8 cellular contexts compared by ENCODE assay signal in genomic region chr5:30428866-30429407, GRCh38.
A peak's percentile ranks its signal among the peaks of the same experiment; 100 is the strongest.
DNase-seq lines count a peak whose midpoint lies in the region; ATAC-seq and TF ChIP-seq lines count a peak whose summit lies in the region.
"Not testable (repeated sequence)": the region's sequence is repeated elsewhere in the genome, so short reads cannot be mapped to it uniquely, and the experiment has no call there.

No MANE protein-coding gene starts in this region.

- not testable (repeated sequence) for ATAC-seq in GM23338, WTC11, upper lobe of right lung

- H3K4me3 ChIP-seq in GM23338: peak overlapping the region; percentile 60
- H3K4me3 ChIP-seq in NT2/D1 (ENCODE audit: insufficient read length, low read depth): peak overlapping the region; percentile 40
- peak overlapping the region; percentile 37 for H3K4me3 ChIP-seq in epithelial cell of proximal tubule (ENCODE audit: low read depth, low read length)
- H3K4me3 ChIP-seq in iPS-18c (ENCODE audit: insufficient read depth, low read depth, low read length): peak overlapping the region; percentile 49
- not testable (repeated sequence) for H3K4me3 ChIP-seq in upper lobe of right lung

- H3K79me2 ChIP-seq in GM23338 (replicated peaks; ENCODE audit: insufficient read depth): not testable (repeated sequence)

- peak overlapping the region; percentile 75 for H3K4me2 ChIP-seq in GM23338

- not testable (repeated sequence) for H3K9me2 ChIP-seq in GM23338 (ENCODE audit: insufficient read depth)

- intact Hi-C loops in upper lobe of right lung (cut with DNase I): not testable (repeated sequence)

- H3K9me3 ChIP-seq in NT2/D1 (ENCODE audit: insufficient read depth, low read length); iPS-18c (ENCODE audit: control insufficient read depth, insufficient read depth, low read length); upper lobe of right lung: not testable (repeated sequence)

- not testable (repeated sequence) for H3K36me3 ChIP-seq in GM23338 (ENCODE audit: insufficient read depth); NT2/D1 (ENCODE audit: insufficient read depth, insufficient read length, low read length); upper lobe of right lung

- H3K9ac ChIP-seq in NT2/D1 (ENCODE audit: insufficient read length, low read depth): peak overlapping the region; percentile 21

- H3K9me3 Mint-ChIP-seq in GM23338: peaks cover 16% of the 10 kb centered on the region
- peaks cover 16% of the 10 kb centered on the region for H3K9me3 Mint-ChIP-seq in WTC11
- peaks cover 15% of the 10 kb centered on the region for H3K9me3 Mint-ChIP-seq in nephron

- H2AFZ ChIP-seq in GM23338: peak overlapping the region; percentile 72; the same call in 1 of the 2 replicates

- not testable (repeated sequence) for H4K20me1 ChIP-seq in GM23338 (replicated peaks; ENCODE audit: insufficient read depth)

- not testable (repeated sequence) for H3K27me3 ChIP-seq in GM23338 (ENCODE audit: insufficient read depth); NT2/D1 (ENCODE audit: insufficient read depth, insufficient read length); upper lobe of right lung

- not testable (repeated sequence) for H3K27ac Mint-ChIP-seq in GM23338
- H3K27ac Mint-ChIP-seq in WTC11 (peak overlapping the region; percentile 78; the same call in 1 of the 2 replicates), nephron (peak overlapping the region in 1 of 3 experiments; percentile 55)

- not testable (repeated sequence) for H3K36me3 Mint-ChIP-seq in GM23338 (ENCODE audit: low read depth); WTC11; nephron (ENCODE audit: low read depth)

- H3K4me1 Mint-ChIP-seq in GM23338, nephron: not testable (repeated sequence)
- peaks cover 14% of the 10 kb centered on the region for H3K4me1 Mint-ChIP-seq in WTC11

- peak overlapping the region; percentile 68; the same call in 2 of the 3 replicates for H3K4me3 Mint-ChIP-seq in GM23338
- peak overlapping the region; percentile 89 for H3K4me3 Mint-ChIP-seq in WTC11
- peak overlapping the region; percentile 60 to 75 (median 73) for H3K4me3 Mint-ChIP-seq in nephron

- H3K27ac ChIP-seq in GM23338 (ENCODE audit: low read depth); upper lobe of right lung: not testable (repeated sequence)

- not testable (repeated sequence) for H3F3A ChIP-seq in GM23338 (replicated peaks; ENCODE audit: low read depth)

- not testable (repeated sequence) for H3K4me1 ChIP-seq in GM23338 (ENCODE audit: insufficient read depth); NT2/D1 (ENCODE audit: insufficient read depth, insufficient read length); upper lobe of right lung

- CTCF ChIA-PET in WTC11 (lab: Charles Lee): interaction anchor here (1.5 kb wide), 1 partner anchor 10 kb away, joined by 3 read pairs; no protein-coding TSS in a partner anchor

- TF ChIP-seq CTCF in GM23338 (conservative IDR thresholded peaks at IDR 0.05; ENCODE audit: low read depth in 2 of 2); WTC11 (IDR thresholded peaks at IDR 0.05); epithelial cell of proximal tubule (conservative IDR thresholded peaks at IDR 0.05; ENCODE audit: low read depth, low read length); nephron (IDR thresholded peaks at IDR 0.05; ENCODE audit: unreplicated experiment in 3 of 3); upper lobe of right lung (IDR thresholded peaks at IDR 0.05): not testable (repeated sequence)

- not testable (repeated sequence) for H3K27me3 Mint-ChIP-seq in GM23338 (ENCODE audit: insufficient read depth, low read depth, poor library complexity); WTC11 (ENCODE audit: low read depth); nephron (ENCODE audit: low read depth)

- POLR2A ChIA-PET in WTC11 (lab: Charles Lee): not testable (repeated sequence)

- peak; percentile 36 for DNase-seq in GM23338 (ENCODE audit: low spot score)
- peak in 2 of 3 experiments; percentile 67 to 81 for DNase-seq in NCI-H1417 (lab: John Stamatoyannopoulos, UW)
- not testable (repeated sequence) for DNase-seq in NT2/D1 (ENCODE audit: low read depth, low spot score); epithelial cell of proximal tubule (ENCODE audit: low read depth)
- DNase-seq in WTC11 (ENCODE audit: low spot score): peak; percentile 62
- peak; percentile 47 for DNase-seq in upper lobe of right lung

TF ChIP-seq in WTC11, 78 proteins besides CTCF, POLR2A, EP300 and RAD21:
- peak; percentile 73; the same call in 1 of the 2 replicates for TF ChIP-seq ZNF281 (CRISPR knock-in tag; IDR thresholded peaks at IDR 0.05)
- TF ChIP-seq SP1 (CRISPR knock-in tag; conservative IDR thresholded peaks at IDR 0.05): peak; percentile 13; the same call in 1 of the 2 replicates
- peak; percentile 62 for TF ChIP-seq FOXK1 (CRISPR knock-in tag; IDR thresholded peaks at IDR 0.05)
- TF ChIP-seq MAX (CRISPR knock-in tag; IDR thresholded peaks at IDR 0.05): 0 out of 2 replicates have a peak, but pooled peaks have one; percentile 33
